ENCODE assay signal across 8 cellular contexts in the genomic region with DNA sequence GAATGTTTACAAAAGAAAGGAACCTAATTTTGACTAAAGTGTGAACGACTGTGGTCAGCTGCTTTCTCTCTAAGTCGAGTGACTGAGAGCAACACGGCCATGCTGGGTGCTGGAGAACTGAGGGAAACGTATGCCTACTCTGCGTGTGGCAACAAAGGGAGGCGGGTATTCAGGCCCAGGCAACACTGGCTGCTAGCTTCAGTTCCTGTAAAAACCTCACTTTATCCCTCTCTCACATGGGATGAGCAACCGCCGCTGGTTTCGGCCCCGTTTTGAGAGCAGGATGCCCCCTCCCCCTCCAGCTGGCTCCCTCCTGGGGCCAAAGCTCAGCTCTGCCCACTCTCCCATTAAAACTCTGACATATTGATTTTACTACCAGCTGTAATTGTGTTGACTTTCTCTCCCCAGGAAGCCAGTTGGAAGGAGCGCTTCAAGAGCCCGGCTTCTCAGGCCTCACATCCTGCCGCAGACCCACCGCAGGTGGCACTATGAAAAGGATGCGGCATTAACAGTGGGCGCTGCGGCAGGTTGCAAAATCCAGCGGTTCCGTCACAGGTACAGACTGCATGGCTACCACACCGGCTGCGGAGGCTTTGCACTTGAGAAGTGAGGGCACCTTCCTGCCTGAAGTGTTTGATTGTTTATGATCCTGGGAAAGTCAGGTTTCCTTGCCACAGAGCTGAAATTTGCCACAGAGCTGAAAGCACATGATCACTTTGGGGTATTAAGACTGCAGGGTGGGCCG. TPM values are rescaled to one million over a fixed set of nuclear protein-coding genes. Genes with fewer than 3 reads are reported as not detected.
DNase-seq lines count a peak whose midpoint lies in the region; ATAC-seq lines count a peak whose summit lies in the region.

No MANE protein-coding gene starts in this region.

- peak; percentile 34 for ATAC-seq in memory B cell (ENCODE audit: low read depth)
- ATAC-seq in stimulated activated effector memory CD8-positive, alpha-beta T cell treated with anti-CD3 and anti-CD28 coated beads, Interleukin-12 subunit alpha, Interleukin-12 subunit beta, amount 100 ng/mL, for 72 hours: peak; percentile 79
- no peak for ATAC-seq in HG03196 (IDR thresholded peaks at IDR 0.05; ENCODE audit: unreplicated experiment)

- H3K4me3 Mint-ChIP-seq in activated naive CD4-positive, alpha-beta T cell treated with anti-CD3 and anti-CD28 coated beads, Interleukin-2, amount 10 ng/mL, durations not matched to agents 7 days and 5 days: peak overlapping the region; percentile 7
- H3K4me3 Mint-ChIP-seq in memory B cell: peak overlapping the region; percentile 60
- H3K4me3 Mint-ChIP-seq in stimulated activated effector memory CD8-positive, alpha-beta T cell treated with anti-CD3 and anti-CD28 coated beads, Interleukin-12 subunit alpha, Interleukin-12 subunit beta, amount 100 ng/mL, for 72 hours: peak overlapping the region; percentile 72

- DNase-seq in HT-29 (ENCODE audit: low spot score) (peak; percentile 74), NCI-H748 (lab: John Stamatoyannopoulos, UW; ENCODE audit: unreplicated experiment) (peak; percentile 88), memory B cell (ENCODE audit: low spot score in 2 of 2) (no peak), hepatic stellate cell (ENCODE audit: low spot score) (no peak), SIG-M5 (lab: John Stamatoyannopoulos, UW) (no peak)
- peak; percentile 76 for DNase-seq in activated naive CD4-positive, alpha-beta T cell treated with anti-CD3 and anti-CD28 coated beads, Interleukin-2, amount 10 ng/mL, durations not matched to agents 7 days and 5 days
- peak; percentile 42 to 84 for DNase-seq in stimulated activated effector memory CD8-positive, alpha-beta T cell treated with anti-CD3 and anti-CD28 coated beads, Interleukin-12 subunit alpha, Interleukin-12 subunit beta, amount 100 ng/mL, for 72 hours (ENCODE audit: low spot score in 2 of 2)

- H3K9me3 Mint-ChIP-seq in activated naive CD4-positive, alpha-beta T cell treated with anti-CD3 and anti-CD28 coated beads, Interleukin-2, amount 10 ng/mL, durations not matched to agents 7 days and 5 days: no peaks in the 10 kb centered on the region
- H3K9me3 Mint-ChIP-seq in memory B cell: no peaks in the 10 kb centered on the region
- no peaks in the 10 kb centered on the region for H3K9me3 Mint-ChIP-seq in stimulated activated effector memory CD8-positive, alpha-beta T cell treated with anti-CD3 and anti-CD28 coated beads, Interleukin-12 subunit alpha, Interleukin-12 subunit beta, amount 100 ng/mL, for 72 hours

- CTCF ChIA-PET in activated naive CD4-positive, alpha-beta T cell treated with anti-CD3 and anti-CD28 coated beads, Interleukin-2, amount 10 ng/mL, durations not matched to agents 7 days and 5 days (lab: Charles Lee): interaction anchor here (1.0 kb wide), 1 partner anchor 12 kb away, joined by 3 read pairs; a partner anchor contains a TSS

- peaks cover 96% of the 10 kb centered on the region for H3K27me3 Mint-ChIP-seq in activated naive CD4-positive, alpha-beta T cell treated with anti-CD3 and anti-CD28 coated beads, Interleukin-2, amount 10 ng/mL, durations not matched to agents 7 days and 5 days
- peaks cover 21% of the 10 kb centered on the region for H3K27me3 Mint-ChIP-seq in memory B cell

- H3K36me3 Mint-ChIP-seq in activated naive CD4-positive, alpha-beta T cell treated with anti-CD3 and anti-CD28 coated beads, Interleukin-2, amount 10 ng/mL, durations not matched to agents 7 days and 5 days: no peaks in the 10 kb centered on the region
- H3K36me3 Mint-ChIP-seq in memory B cell: no peaks in the 10 kb centered on the region
- peaks cover 12% of the 10 kb centered on the region for H3K36me3 Mint-ChIP-seq in stimulated activated effector memory CD8-positive, alpha-beta T cell treated with anti-CD3 and anti-CD28 coated beads, Interleukin-12 subunit alpha, Interleukin-12 subunit beta, amount 100 ng/mL, for 72 hours

- peak overlapping the region; percentile 42 for H3K27ac Mint-ChIP-seq in activated naive CD4-positive, alpha-beta T cell treated with anti-CD3 and anti-CD28 coated beads, Interleukin-2, amount 10 ng/mL, durations not matched to agents 7 days and 5 days
- no peak overlapping the region for H3K27ac Mint-ChIP-seq in memory B cell
- H3K27ac Mint-ChIP-seq in stimulated activated effector memory CD8-positive, alpha-beta T cell treated with anti-CD3 and anti-CD28 coated beads, Interleukin-12 subunit alpha, Interleukin-12 subunit beta, amount 100 ng/mL, for 72 hours: peak overlapping the region; percentile 83

- peaks cover 18% of the 10 kb centered on the region for H3K4me1 Mint-ChIP-seq in activated naive CD4-positive, alpha-beta T cell treated with anti-CD3 and anti-CD28 coated beads, Interleukin-2, amount 10 ng/mL, durations not matched to agents 7 days and 5 days
- H3K4me1 Mint-ChIP-seq in memory B cell: peaks cover 12% of the 10 kb centered on the region
- H3K4me1 Mint-ChIP-seq in stimulated activated effector memory CD8-positive, alpha-beta T cell treated with anti-CD3 and anti-CD28 coated beads, Interleukin-12 subunit alpha, Interleukin-12 subunit beta, amount 100 ng/mL, for 72 hours: peaks cover 55% of the 10 kb centered on the region

RNA-seq across cellular contexts. Expression of a gene that starts 12.7 kb away (rescaled TPM):
- 23.8 and 30.5 TPM in 2 replicates for total RNA-seq in HT-29 (2014; rRNA removed; shearing (Covaris generic))

RNA-seq across cellular contexts. Expression of a gene that starts 50.8 kb away (rescaled TPM):
- not detected in 2 replicates for total RNA-seq in HT-29 (2014; rRNA removed; shearing (Covaris generic))

Comparison
In these comparisons a context has a peak if more than half of its experiments do, and no peak if none do; other contexts are left out.
1. DNase-seq: peak in HT-29 (single experiment), NCI-H748 (single experiment), activated naive CD4-positive, alpha-beta T cell treated with anti-CD3 and anti-CD28 coated beads, Interleukin-2, amount 10 ng/mL, durations not matched to agents 7 days and 5 days (single experiment) and stimulated activated effector memory CD8-positive, alpha-beta T cell treated with anti-CD3 and anti-CD28 coated beads, Interleukin-12 subunit alpha, Interleukin-12 subunit beta, amount 100 ng/mL, for 72 hours (2 of 2); none in memory B cell (0 of 2), hepatic stellate cell (single experiment) and SIG-M5 (single experiment).
2. H3K4me3 Mint-ChIP-seq: peak in every context shown above with its lines; median percentile 72 in stimulated activated effector memory CD8-positive, alpha-beta T cell treated with anti-CD3 and anti-CD28 coated beads, Interleukin-12 subunit alpha, Interleukin-12 subunit beta, amount 100 ng/mL, for 72 hours; 60 in memory B cell; 7 in activated naive CD4-positive, alpha-beta T cell treated with anti-CD3 and anti-CD28 coated beads, Interleukin-2, amount 10 ng/mL, durations not matched to agents 7 days and 5 days.